ENCODE assay signal across 2 cellular contexts in genomic region chr5:134833340-134834032, GRCh38.
TF ChIP-seq lines count a peak whose summit lies in the region.

No MANE protein-coding gene starts in this region.

TF ChIP-seq in HEK293, 187 proteins besides CTCF, POLR2A, EP300 and RAD21 (continued from another document):
- TF ChIP-seq ZBTB44 (tag by site-specific recombination; IDR thresholded peaks at IDR 0.05) (no peak), ZNF600 (tag by site-specific recombination; IDR thresholded peaks at IDR 0.05) (no peak)

TF ChIP-seq in SK-N-SH, 30 proteins besides CTCF, POLR2A, EP300 and RAD21 (continued from another document):
- TF ChIP-seq REST (IDR thresholded peaks at IDR 0.05; ENCODE audit: low read depth, low read length) (no peak), IRF3 (IDR thresholded peaks at IDR 0.05; ENCODE audit: low read depth, low read length) (no peak), JUND (IDR thresholded peaks at IDR 0.05) (no peak), POLR2AphosphoS5 (IDR thresholded peaks at IDR 0.05; ENCODE audit: low read depth, low read length) (no peak), CHD2 (IDR thresholded peaks at IDR 0.05; ENCODE audit: low read length, partially characterized antibody) (no peak), SIN3A (IDR thresholded peaks at IDR 0.05; ENCODE audit: borderline replicate concordance, low read depth, low read length) (no peak), RFX5 (IDR thresholded peaks at IDR 0.05; ENCODE audit: low read length) (no peak), TAF1 (IDR thresholded peaks at IDR 0.05; ENCODE audit: borderline replicate concordance, low read depth, low read length) (no peak), ZBTB33 (IDR thresholded peaks at IDR 0.05; ENCODE audit: borderline replicate concordance, low read depth) (no peak), EZH2phosphoT487 (IDR thresholded peaks at IDR 0.05; ENCODE audit: borderline replicate concordance, low read depth) (no peak), NRF1 (IDR thresholded peaks at IDR 0.05; ENCODE audit: low read depth, low read length) (no peak), NFIC (IDR thresholded peaks at IDR 0.05; ENCODE audit: borderline replicate concordance) (no peak)
